In the genomic region with DNA sequence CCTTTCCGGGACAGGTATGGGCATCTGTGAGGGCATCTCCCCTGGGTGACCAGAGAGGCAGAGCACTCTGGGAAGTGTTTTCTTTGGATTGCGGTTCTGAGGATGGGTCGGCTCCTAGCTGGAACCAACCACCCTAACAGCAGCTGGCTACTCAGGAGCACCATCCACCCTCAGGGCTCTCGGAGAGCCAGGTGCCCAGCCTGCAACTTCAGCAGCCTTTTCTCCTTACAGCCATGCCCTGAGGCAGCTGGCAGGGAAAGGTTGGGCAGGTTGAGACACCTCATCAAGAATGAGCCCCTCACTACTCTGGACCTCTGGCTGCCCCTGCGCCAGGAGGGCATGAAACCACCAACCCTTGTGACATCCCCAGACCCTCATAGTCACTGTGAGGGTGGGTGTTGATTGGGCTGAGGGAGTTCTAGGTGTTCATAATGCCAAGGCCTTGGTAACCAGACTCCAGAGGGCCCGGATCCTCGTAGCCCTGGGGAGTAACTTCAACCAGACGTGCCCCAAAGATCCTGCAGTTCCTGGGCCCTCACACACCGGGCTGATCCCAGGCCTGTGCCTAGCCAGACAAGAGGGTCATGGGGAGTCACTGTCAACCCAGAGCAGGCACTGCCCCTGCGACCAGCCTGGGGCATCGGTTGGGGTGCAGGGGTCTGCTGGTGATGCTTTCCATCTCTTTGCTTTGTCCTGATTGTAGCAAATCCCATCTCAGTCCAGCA, we compare ENCODE assay signal across 16 cellular contexts.
"Had no signal": no experiment of that assay in that cellular context is flagged by ENCODE, and none has a peak within 500 bp of the region (broad histone marks: within the 10 kb centered on the region; RNA-seq: fewer than 3 reads in every experiment).

No MANE protein-coding gene starts in this region.

- H3K4me3 ChIP-seq: prostate gland, testis had no signal

- H3K4me1 Mint-ChIP-seq: activated CD4-positive, alpha-beta T cell treated with anti-CD3 and anti-CD28 coated beads, Interleukin-2, amount 10 ng/mL, durations not matched to agents 7 days and 5 days; activated naive CD8-positive, alpha-beta T cell treated with anti-CD3 and anti-CD28 coated beads, Interleukin-2, amount 10 ng/mL, durations not matched to agents 7 days and 5 days had no signal

- H3K4me3 Mint-ChIP-seq: activated CD4-positive, alpha-beta T cell treated with anti-CD3 and anti-CD28 coated beads, Interleukin-2, amount 10 ng/mL, durations not matched to agents 7 days and 5 days; activated naive CD8-positive, alpha-beta T cell treated with anti-CD3 and anti-CD28 coated beads, Interleukin-2, amount 10 ng/mL, durations not matched to agents 7 days and 5 days; activated T-cell treated with anti-CD3 and anti-CD28 coated beads, Interleukin-2, amount 50 U/mL, for 72 hours; mesothelial cell of epicardium; stimulated activated naive CD8-positive, alpha-beta T cell treated with anti-CD3 and anti-CD28 coated beads, Interleukin-15, amount 100 ng/mL, for 72 hours; T-helper 2 cell treated with Interferon-gamma antibody and Interleukin-4, amounts not matched to agents 5 μg/mL and 100 μg/mL, for 36 hours had no signal

- H3K36me3 ChIP-seq: prostate gland had no signal

- H3K36me3 Mint-ChIP-seq: activated naive CD8-positive, alpha-beta T cell treated with anti-CD3 and anti-CD28 coated beads, Interleukin-2, amount 10 ng/mL, durations not matched to agents 7 days and 5 days had no signal

- H3K9me3 Mint-ChIP-seq: activated CD4-positive, alpha-beta T cell treated with anti-CD3 and anti-CD28 coated beads, Interleukin-2, amount 10 ng/mL, durations not matched to agents 7 days and 5 days; activated naive CD8-positive, alpha-beta T cell treated with anti-CD3 and anti-CD28 coated beads, Interleukin-2, amount 10 ng/mL, durations not matched to agents 7 days and 5 days; activated T-cell treated with anti-CD3 and anti-CD28 coated beads, Interleukin-2, amount 50 U/mL, for 72 hours; mesothelial cell of epicardium; stimulated activated naive CD8-positive, alpha-beta T cell treated with anti-CD3 and anti-CD28 coated beads, Interleukin-15, amount 100 ng/mL, for 72 hours; T-helper 2 cell treated with Interferon-gamma antibody and Interleukin-4, amounts not matched to agents 5 μg/mL and 100 μg/mL, for 36 hours had no signal

- H3K4me1 ChIP-seq: prostate gland had no signal

- H3K9me3 ChIP-seq: prostate gland, testis had no signal

- H3K27me3 ChIP-seq: testis had no signal

- DNase-seq: activated CD4-positive, alpha-beta T cell treated with anti-CD3 and anti-CD28 coated beads, Interleukin-2, amount 10 ng/mL, durations not matched to agents 7 days and 5 days; activated CD4-positive, CD25-positive, alpha-beta regulatory T cell; activated CD8-positive, alpha-beta memory T cell treated with anti-CD3 and anti-CD28 coated beads, Interleukin-2, amount 50 U/mL, for 48 hours; activated gamma-delta T cell treated with Interleukin-2 at 50 U/mL for 16 hours; activated naive CD8-positive, alpha-beta T cell treated with anti-CD3 and anti-CD28 coated beads, Interleukin-2, amount 10 ng/mL, durations not matched to agents 7 days and 5 days; activated T-cell treated with anti-CD3 and anti-CD28 coated beads, Interleukin-2, amount 50 U/mL, for 72 hours; hippocampal formation; kidney glomerular epithelial cell; right cardiac atrium; small intestine; stimulated activated naive CD8-positive, alpha-beta T cell treated with anti-CD3 and anti-CD28 coated beads, Interleukin-15, amount 100 ng/mL, for 72 hours; SW 1271; testis had no signal

- ATAC-seq: right cardiac atrium; stimulated activated naive CD8-positive, alpha-beta T cell treated with anti-CD3 and anti-CD28 coated beads, Interleukin-15, amount 100 ng/mL, for 72 hours had no signal

- H3K27ac ChIP-seq: prostate gland, testis had no signal

- H3K27ac Mint-ChIP-seq: activated CD4-positive, alpha-beta T cell treated with anti-CD3 and anti-CD28 coated beads, Interleukin-2, amount 10 ng/mL, durations not matched to agents 7 days and 5 days; activated naive CD8-positive, alpha-beta T cell treated with anti-CD3 and anti-CD28 coated beads, Interleukin-2, amount 10 ng/mL, durations not matched to agents 7 days and 5 days; mesothelial cell of epicardium; T-helper 2 cell treated with Interferon-gamma antibody and Interleukin-4, amounts not matched to agents 5 μg/mL and 100 μg/mL, for 36 hours had no signal
